ENCODE assay signal across 1 cellular context in genomic region chr14:58272589-58273372, GRCh38.
TF ChIP-seq lines count a peak whose summit lies in the region.

No MANE protein-coding gene starts in this region.

TF ChIP-seq in HepG2, 621 proteins besides CTCF, POLR2A, EP300 and RAD21 (continued from another document and continues in another):
- TF ChIP-seq, protein P1, sequence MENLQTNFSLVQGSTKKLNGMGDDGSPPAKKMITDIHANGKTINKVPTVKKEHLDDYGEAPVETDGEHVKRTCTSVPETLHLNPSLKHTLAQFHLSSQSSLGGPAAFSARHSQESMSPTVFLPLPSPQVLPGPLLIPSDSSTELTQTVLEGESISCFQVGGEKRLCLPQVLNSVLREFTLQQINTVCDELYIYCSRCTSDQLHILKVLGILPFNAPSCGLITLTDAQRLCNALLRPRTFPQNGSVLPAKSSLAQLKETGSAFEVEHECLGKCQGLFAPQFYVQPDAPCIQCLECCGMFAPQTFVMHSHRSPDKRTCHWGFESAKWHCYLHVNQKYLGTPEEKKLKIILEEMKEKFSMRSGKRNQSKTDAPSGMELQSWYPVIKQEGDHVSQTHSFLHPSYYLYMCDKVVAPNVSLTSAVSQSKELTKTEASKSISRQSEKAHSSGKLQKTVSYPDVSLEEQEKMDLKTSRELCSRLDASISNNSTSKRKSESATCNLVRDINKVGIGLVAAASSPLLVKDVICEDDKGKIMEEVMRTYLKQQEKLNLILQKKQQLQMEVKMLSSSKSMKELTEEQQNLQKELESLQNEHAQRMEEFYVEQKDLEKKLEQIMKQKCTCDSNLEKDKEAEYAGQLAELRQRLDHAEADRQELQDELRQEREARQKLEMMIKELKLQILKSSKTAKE (CRISPR knock-in tag; IDR thresholded peaks at IDR 0.05; ENCODE audit: borderline replicate concordance): no peak
- TF ChIP-seq, protein P2, sequence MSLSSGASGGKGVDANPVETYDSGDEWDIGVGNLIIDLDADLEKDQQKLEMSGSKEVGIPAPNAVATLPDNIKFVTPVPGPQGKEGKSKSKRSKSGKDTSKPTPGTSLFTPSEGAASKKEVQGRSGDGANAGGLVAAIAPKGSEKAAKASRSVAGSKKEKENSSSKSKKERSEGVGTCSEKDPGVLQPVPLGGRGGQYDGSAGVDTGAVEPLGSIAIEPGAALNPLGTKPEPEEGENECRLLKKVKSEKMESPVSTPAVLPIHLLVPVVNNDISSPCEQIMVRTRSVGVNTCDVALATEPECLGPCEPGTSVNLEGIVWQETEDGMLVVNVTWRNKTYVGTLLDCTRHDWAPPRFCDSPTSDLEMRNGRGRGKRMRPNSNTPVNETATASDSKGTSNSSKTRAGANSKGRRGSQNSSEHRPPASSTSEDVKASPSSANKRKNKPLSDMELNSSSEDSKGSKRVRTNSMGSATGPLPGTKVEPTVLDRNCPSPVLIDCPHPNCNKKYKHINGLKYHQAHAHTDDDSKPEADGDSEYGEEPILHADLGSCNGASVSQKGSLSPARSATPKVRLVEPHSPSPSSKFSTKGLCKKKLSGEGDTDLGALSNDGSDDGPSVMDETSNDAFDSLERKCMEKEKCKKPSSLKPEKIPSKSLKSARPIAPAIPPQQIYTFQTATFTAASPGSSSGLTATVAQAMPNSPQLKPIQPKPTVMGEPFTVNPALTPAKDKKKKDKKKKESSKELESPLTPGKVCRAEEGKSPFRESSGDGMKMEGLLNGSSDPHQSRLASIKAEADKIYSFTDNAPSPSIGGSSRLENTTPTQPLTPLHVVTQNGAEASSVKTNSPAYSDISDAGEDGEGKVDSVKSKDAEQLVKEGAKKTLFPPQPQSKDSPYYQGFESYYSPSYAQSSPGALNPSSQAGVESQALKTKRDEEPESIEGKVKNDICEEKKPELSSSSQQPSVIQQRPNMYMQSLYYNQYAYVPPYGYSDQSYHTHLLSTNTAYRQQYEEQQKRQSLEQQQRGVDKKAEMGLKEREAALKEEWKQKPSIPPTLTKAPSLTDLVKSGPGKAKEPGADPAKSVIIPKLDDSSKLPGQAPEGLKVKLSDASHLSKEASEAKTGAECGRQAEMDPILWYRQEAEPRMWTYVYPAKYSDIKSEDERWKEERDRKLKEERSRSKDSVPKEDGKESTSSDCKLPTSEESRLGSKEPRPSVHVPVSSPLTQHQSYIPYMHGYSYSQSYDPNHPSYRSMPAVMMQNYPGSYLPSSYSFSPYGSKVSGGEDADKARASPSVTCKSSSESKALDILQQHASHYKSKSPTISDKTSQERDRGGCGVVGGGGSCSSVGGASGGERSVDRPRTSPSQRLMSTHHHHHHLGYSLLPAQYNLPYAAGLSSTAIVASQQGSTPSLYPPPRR (CRISPR knock-in tag; IDR thresholded peaks at IDR 0.05; ENCODE audit: borderline replicate concordance): peak; percentile 49; the same call in 1 of the 2 replicates
- TF ChIP-seq PAF1 (CRISPR knock-in tag; IDR thresholded peaks at IDR 0.05) (peak; percentile 72; the same call in 1 of the 2 replicates), ZNF670 (CRISPR knock-in tag; IDR thresholded peaks at IDR 0.05; ENCODE audit: borderline replicate concordance) (no peak), ZBTB3 (CRISPR knock-in tag; IDR thresholded peaks at IDR 0.05; ENCODE audit: borderline replicate concordance, low read depth) (no peak), RBM22 (optimal IDR thresholded peaks at IDR 0.05; ENCODE audit: low read length) (peak; percentile 89), ZEB1 (IDR thresholded peaks at IDR 0.05; ENCODE audit: insufficient replicate concordance, low read depth) (no peak), ONECUT2 (CRISPR knock-in tag; IDR thresholded peaks at IDR 0.05) (no peak), XBP1 (CRISPR knock-in tag; IDR thresholded peaks at IDR 0.05) (no peak), ZBTB39 (CRISPR knock-in tag; IDR thresholded peaks at IDR 0.05) (peak; percentile 100), KLF15 (CRISPR knock-in tag; IDR thresholded peaks at IDR 0.05; ENCODE audit: borderline replicate concordance) (no peak), ZNF20 (CRISPR knock-in tag; IDR thresholded peaks at IDR 0.05) (no peak), MEIS1 (CRISPR knock-in tag; IDR thresholded peaks at IDR 0.05; ENCODE audit: borderline replicate concordance) (0 out of 2 replicates have a peak, but pooled peaks have one; percentile 45), ZNF329 (CRISPR knock-in tag; IDR thresholded peaks at IDR 0.05; ENCODE audit: low read depth) (no peak), BCL6 (CRISPR knock-in tag; IDR thresholded peaks at IDR 0.05) (peak; percentile 53; the same call in 1 of the 2 replicates), EED (CRISPR knock-in tag; IDR thresholded peaks at IDR 0.05) (no peak), PREB (CRISPR knock-in tag; IDR thresholded peaks at IDR 0.05) (no peak), ZNF549 (CRISPR knock-in tag; IDR thresholded peaks at IDR 0.05) (no peak), TSC22D2 (CRISPR knock-in tag; IDR thresholded peaks at IDR 0.05; ENCODE audit: borderline replicate concordance) (no peak), ZNF570 (CRISPR knock-in tag; IDR thresholded peaks at IDR 0.05; ENCODE audit: borderline replicate concordance) (no peak), DR1 (CRISPR knock-in tag; IDR thresholded peaks at IDR 0.05) (no peak), FOXP4 (CRISPR knock-in tag; IDR thresholded peaks at IDR 0.05) (peak; percentile 85), RARA (CRISPR knock-in tag; IDR thresholded peaks at IDR 0.05) (peak; percentile 52), KAT7 (CRISPR knock-in tag; IDR thresholded peaks at IDR 0.05; ENCODE audit: borderline replicate concordance) (peak; percentile 40; the same call in 1 of the 2 replicates), AGO2 (optimal IDR thresholded peaks at IDR 0.05; ENCODE audit: low read depth, low read length) (no peak)
- TF ChIP-seq, protein P3, sequence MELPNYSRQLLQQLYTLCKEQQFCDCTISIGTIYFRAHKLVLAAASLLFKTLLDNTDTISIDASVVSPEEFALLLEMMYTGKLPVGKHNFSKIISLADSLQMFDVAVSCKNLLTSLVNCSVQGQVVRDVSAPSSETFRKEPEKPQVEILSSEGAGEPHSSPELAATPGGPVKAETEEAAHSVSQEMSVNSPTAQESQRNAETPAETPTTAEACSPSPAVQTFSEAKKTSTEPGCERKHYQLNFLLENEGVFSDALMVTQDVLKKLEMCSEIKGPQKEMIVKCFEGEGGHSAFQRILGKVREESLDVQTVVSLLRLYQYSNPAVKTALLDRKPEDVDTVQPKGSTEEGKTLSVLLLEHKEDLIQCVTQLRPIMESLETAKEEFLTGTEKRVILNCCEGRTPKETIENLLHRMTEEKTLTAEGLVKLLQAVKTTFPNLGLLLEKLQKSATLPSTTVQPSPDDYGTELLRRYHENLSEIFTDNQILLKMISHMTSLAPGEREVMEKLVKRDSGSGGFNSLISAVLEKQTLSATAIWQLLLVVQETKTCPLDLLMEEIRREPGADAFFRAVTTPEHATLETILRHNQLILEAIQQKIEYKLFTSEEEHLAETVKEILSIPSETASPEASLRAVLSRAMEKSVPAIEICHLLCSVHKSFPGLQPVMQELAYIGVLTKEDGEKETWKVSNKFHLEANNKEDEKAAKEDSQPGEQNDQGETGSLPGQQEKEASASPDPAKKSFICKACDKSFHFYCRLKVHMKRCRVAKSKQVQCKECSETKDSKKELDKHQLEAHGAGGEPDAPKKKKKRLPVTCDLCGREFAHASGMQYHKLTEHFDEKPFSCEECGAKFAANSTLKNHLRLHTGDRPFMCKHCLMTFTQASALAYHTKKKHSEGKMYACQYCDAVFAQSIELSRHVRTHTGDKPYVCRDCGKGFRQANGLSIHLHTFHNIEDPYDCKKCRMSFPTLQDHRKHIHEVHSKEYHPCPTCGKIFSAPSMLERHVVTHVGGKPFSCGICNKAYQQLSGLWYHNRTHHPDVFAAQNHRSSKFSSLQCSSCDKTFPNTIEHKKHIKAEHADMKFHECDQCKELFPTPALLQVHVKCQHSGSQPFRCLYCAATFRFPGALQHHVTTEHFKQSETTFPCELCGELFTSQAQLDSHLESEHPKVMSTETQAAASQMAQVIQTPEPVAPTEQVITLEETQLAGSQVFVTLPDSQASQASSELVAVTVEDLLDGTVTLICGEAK (IDR thresholded peaks at IDR 0.05): no peak
- TF ChIP-seq, protein P3 (CRISPR knock-in tag; IDR thresholded peaks at IDR 0.05): no peak
- TF ChIP-seq, protein P4, sequence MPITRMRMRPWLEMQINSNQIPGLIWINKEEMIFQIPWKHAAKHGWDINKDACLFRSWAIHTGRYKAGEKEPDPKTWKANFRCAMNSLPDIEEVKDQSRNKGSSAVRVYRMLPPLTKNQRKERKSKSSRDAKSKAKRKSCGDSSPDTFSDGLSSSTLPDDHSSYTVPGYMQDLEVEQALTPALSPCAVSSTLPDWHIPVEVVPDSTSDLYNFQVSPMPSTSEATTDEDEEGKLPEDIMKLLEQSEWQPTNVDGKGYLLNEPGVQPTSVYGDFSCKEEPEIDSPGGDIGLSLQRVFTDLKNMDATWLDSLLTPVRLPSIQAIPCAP (CRISPR knock-in tag; IDR thresholded peaks at IDR 0.05; ENCODE audit: low read depth): no peak
